Comparison of ENCODE assay signal across 8 cellular contexts in the genomic region with DNA sequence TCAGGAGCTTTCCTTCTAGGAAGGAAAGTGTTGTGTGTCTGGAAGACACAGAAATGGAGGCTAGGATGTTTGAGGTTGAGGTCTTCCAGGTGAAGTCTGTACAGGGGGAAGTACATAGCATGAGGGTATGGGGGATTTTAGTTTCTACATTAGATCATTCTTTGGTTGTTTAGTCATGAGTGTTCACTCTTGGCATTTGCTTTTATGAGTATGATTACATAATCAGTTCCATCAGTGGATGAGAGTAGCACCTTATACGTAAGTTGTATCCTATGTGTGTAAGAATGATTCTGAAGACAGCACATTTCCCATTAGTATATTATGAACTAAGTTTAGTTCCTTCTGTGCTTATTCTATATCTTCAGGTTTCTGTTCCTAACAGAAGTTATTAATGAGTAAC. TPM values are rescaled to one million over a fixed set of nuclear protein-coding genes. Genes with fewer than 3 reads are reported as not detected.
A peak's percentile ranks its signal among the peaks of the same experiment; 100 is the strongest.
DNase-seq lines count a peak whose midpoint lies in the region; ATAC-seq and TF ChIP-seq lines count a peak whose summit lies in the region.

No MANE protein-coding gene starts in this region.

- no peaks in the 10 kb centered on the region for H3K36me3 ChIP-seq in DOHH2 (ENCODE audit: control insufficient read depth, low read length)
- H3K36me3 ChIP-seq in HUES64 (ENCODE audit: insufficient read depth, low read length): no peaks in the 10 kb centered on the region
- H3K36me3 ChIP-seq in breast epithelium: no peaks in the 10 kb centered on the region
- H3K36me3 ChIP-seq in neural cell (ENCODE audit: insufficient read depth, low read length): no peaks in the 10 kb centered on the region

- peak overlapping the region; percentile 82 for H3K4me2 ChIP-seq in DOHH2 (ENCODE audit: low read length)
- H3K4me2 ChIP-seq in neural cell (ENCODE audit: low read length): no peak overlapping the region

- no peak overlapping the region for H2AFZ ChIP-seq in neural cell (ENCODE audit: low read depth, low read length)

- no peak for TF ChIP-seq EP300 in neural cell (conservative IDR thresholded peaks at IDR 0.05; ENCODE audit: poor library complexity, severe bottlenecking)

- H3K4me1 ChIP-seq in DOHH2 (ENCODE audit: control insufficient read depth, low read length) (peaks cover 34% of the 10 kb centered on the region), HUES64 (ENCODE audit: insufficient read depth, low read length) (peaks cover 33% of the 10 kb centered on the region), breast epithelium (no peaks in the 10 kb centered on the region)

- H3K9me2 ChIP-seq in DOHH2 (replicated peaks; ENCODE audit: control insufficient read depth, low read length): no peaks in the 10 kb centered on the region
- H3K9me2 ChIP-seq in neural cell (ENCODE audit: insufficient read depth, low read length): no peaks in the 10 kb centered on the region

- intact Hi-C loops in breast epithelium (cut with DNase I; ENCODE audit: low total_unique reads): no loop called here

- peaks cover 24% of the 10 kb centered on the region for H4K20me1 ChIP-seq in DOHH2 (ENCODE audit: control insufficient read depth, insufficient read depth, low read depth, low read length)
- no peaks in the 10 kb centered on the region for H4K20me1 ChIP-seq in neural cell (ENCODE audit: insufficient read depth)

- peak overlapping the region; percentile 91 for H3K4me3 ChIP-seq in DOHH2 (ENCODE audit: low read length)
- H3K4me3 ChIP-seq in HUES64 (ENCODE audit: low read length): peak overlapping the region; percentile 57; the same call in 1 of the 2 replicates
- peak overlapping the region in 2 of 3 donors; percentile 80 to 87 for H3K4me3 ChIP-seq in breast epithelium
- H3K4me3 ChIP-seq in neural cell (ENCODE audit: low read length): peak overlapping the region; percentile 64

- H3K9ac ChIP-seq in HUES64 (ENCODE audit: low read depth, low read length) (no peak overlapping the region), neural cell (ENCODE audit: low read length) (no peak overlapping the region)

- no peak for TF ChIP-seq POLR2A in breast epithelium (IDR thresholded peaks at IDR 0.05)

- H3K79me2 ChIP-seq in DOHH2 (ENCODE audit: control insufficient read depth, low read length) (peaks cover 60% of the 10 kb centered on the region), neural cell (replicated peaks; ENCODE audit: insufficient read depth, low read length) (peaks cover 29% of the 10 kb centered on the region)

- H3K9me3 ChIP-seq in DOHH2 (ENCODE audit: control insufficient read depth, insufficient read depth, low read length) (peaks cover 8% of the 10 kb centered on the region; the same call in 1 of the 2 replicates), HUES64 (ENCODE audit: insufficient read depth, low read depth, low read length) (peaks cover 7% of the 10 kb centered on the region; the same call in 1 of the 2 replicates), breast epithelium (peaks cover 0 to 8% of the 10 kb centered on the region in 2 donors), neural cell (ENCODE audit: low read length) (no peaks in the 10 kb centered on the region)

- 100% methylated on average over 1 of the region's 1 CpG for WGBS in HUES64

- DNase-seq in breast epithelium (ENCODE audit: low spot score in 2 of 2) (no peak), NCI-H1105 treated with DMSO at 0.1 percent for 48 hours (lab: John Stamatoyannopoulos, UW) (no peak)

- ATAC-seq in HG02981 (IDR thresholded peaks at IDR 0.05; ENCODE audit: unreplicated experiment): no peak
- ATAC-seq in HG02623 (IDR thresholded peaks at IDR 0.05; ENCODE audit: unreplicated experiment): no peak
- no peak for ATAC-seq in HG03520 (IDR thresholded peaks at IDR 0.05; ENCODE audit: unreplicated experiment)

- TF ChIP-seq CTCF in DOHH2 (IDR thresholded peaks at IDR 0.05; ENCODE audit: low read depth, low read length, poor library complexity, severe bottlenecking): no peak
- no peak for TF ChIP-seq CTCF in breast epithelium (IDR thresholded peaks at IDR 0.05)
- no peak for TF ChIP-seq CTCF in neural cell (IDR thresholded peaks at IDR 0.05; ENCODE audit: poor library complexity, severe bottlenecking)

- TF ChIP-seq RAD21 in neural cell (conservative IDR thresholded peaks at IDR 0.05): no peak

- H3K27ac ChIP-seq in DOHH2 (ENCODE audit: low read depth, low read length): no peak overlapping the region
- no peak overlapping the region for H3K27ac ChIP-seq in HUES64 (ENCODE audit: low read depth, low read length)
- no peak overlapping the region for H3K27ac ChIP-seq in breast epithelium
- no peak overlapping the region for H3K27ac ChIP-seq in neural cell (ENCODE audit: low read length)

- H3F3A ChIP-seq in DOHH2 (ENCODE audit: control insufficient read depth, insufficient read depth) (peaks cover 15% of the 10 kb centered on the region), neural cell (ENCODE audit: insufficient read depth, low read length, poor library complexity, severe bottlenecking) (no peaks in the 10 kb centered on the region)

- H3K27me3 ChIP-seq in DOHH2 (ENCODE audit: control insufficient read depth, low read length) (peaks cover 19% of the 10 kb centered on the region), HUES64 (ENCODE audit: insufficient read depth, low read length) (peaks cover 66% of the 10 kb centered on the region), breast epithelium (no peaks in the 10 kb centered on the region), neural cell (ENCODE audit: insufficient read depth, low read depth, low read length) (peaks cover 23% of the 10 kb centered on the region)

TF ChIP-seq in neural cell, 6 proteins besides CTCF, POLR2A, EP300 and RAD21:
- TF ChIP-seq SMC3 (conservative IDR thresholded peaks at IDR 0.05; ENCODE audit: poor library complexity): no peak
- TF ChIP-seq EZH2 (IDR thresholded peaks at IDR 0.05; ENCODE audit: borderline replicate concordance, insufficient read depth, low read length, poor library complexity, severe bottlenecking): no peak
- TF ChIP-seq POLR2AphosphoS5 (IDR thresholded peaks at IDR 0.05): no peak
- TF ChIP-seq, protein P1, sequence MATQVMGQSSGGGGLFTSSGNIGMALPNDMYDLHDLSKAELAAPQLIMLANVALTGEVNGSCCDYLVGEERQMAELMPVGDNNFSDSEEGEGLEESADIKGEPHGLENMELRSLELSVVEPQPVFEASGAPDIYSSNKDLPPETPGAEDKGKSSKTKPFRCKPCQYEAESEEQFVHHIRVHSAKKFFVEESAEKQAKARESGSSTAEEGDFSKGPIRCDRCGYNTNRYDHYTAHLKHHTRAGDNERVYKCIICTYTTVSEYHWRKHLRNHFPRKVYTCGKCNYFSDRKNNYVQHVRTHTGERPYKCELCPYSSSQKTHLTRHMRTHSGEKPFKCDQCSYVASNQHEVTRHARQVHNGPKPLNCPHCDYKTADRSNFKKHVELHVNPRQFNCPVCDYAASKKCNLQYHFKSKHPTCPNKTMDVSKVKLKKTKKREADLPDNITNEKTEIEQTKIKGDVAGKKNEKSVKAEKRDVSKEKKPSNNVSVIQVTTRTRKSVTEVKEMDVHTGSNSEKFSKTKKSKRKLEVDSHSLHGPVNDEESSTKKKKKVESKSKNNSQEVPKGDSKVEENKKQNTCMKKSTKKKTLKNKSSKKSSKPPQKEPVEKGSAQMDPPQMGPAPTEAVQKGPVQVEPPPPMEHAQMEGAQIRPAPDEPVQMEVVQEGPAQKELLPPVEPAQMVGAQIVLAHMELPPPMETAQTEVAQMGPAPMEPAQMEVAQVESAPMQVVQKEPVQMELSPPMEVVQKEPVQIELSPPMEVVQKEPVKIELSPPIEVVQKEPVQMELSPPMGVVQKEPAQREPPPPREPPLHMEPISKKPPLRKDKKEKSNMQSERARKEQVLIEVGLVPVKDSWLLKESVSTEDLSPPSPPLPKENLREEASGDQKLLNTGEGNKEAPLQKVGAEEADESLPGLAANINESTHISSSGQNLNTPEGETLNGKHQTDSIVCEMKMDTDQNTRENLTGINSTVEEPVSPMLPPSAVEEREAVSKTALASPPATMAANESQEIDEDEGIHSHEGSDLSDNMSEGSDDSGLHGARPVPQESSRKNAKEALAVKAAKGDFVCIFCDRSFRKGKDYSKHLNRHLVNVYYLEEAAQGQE (IDR thresholded peaks at IDR 0.05; ENCODE audit: borderline replicate concordance): no peak
- TF ChIP-seq MXI1 (conservative IDR thresholded peaks at IDR 0.05; ENCODE audit: poor library complexity, severe bottlenecking): no peak
- TF ChIP-seq TAF1 (IDR thresholded peaks at IDR 0.05; ENCODE audit: low read depth): no peak

RNA-seq across cellular contexts. Expression of gene CDYL, which starts 1.9 kb away (rescaled TPM):
- polyA plus RNA-seq in HUES64 (2013, experiment 1 of 2): 61.2 TPM
- 65.2 TPM for polyA plus RNA-seq in HUES64 (2013, experiment 2 of 2)
- total RNA-seq in breast epithelium: 10 to 100 TPM; 32.9 to 58.0 (median 40.0) TPM
- 4.4 and 5.2 TPM in 2 replicates for polyA plus RNA-seq in neural cell
- 67.7 and 82.8 TPM in 2 replicates for polyA minus RNA-seq in neural cell
